16 cellular contexts compared by ENCODE assay signal in the genomic region with DNA sequence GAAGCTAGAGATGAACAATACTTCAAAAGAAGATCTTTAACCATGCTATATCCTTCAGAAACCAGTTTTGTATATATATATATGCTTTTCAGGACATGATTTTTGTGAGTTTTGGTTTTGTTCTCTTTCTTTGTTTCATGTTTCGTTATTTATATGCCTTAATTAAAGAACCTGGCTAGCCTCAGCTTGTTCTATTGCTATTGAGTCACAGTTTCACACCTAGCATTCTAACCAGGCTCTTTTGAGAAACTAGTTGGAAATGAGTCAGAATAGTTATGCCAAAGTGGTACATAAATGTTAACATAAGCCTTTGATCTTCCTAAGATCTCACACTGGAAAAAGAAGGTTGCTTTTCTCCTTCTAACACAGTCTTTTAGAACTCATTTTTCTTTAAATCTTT.
DNase-seq lines count a peak whose midpoint lies in the region; ATAC-seq and TF ChIP-seq lines count a peak whose summit lies in the region.
"Had no signal": no experiment of that assay in that cellular context is flagged by ENCODE, and none has a peak within 500 bp of the region (broad histone marks: within the 10 kb centered on the region; RNA-seq: fewer than 3 reads in every experiment).

No MANE protein-coding gene starts in this region.

- no peak for TF ChIP-seq CTCF in MM.1S (IDR thresholded peaks at IDR 0.05; ENCODE audit: low read length)

- ATAC-seq in stimulated activated naive CD8-positive, alpha-beta T cell treated with anti-CD3 and anti-CD28 coated beads, Interleukin-15, amount 100 ng/mL, for 72 hours, result peak; percentile 66
- no peak for ATAC-seq in stimulated activated naive CD8-positive, alpha-beta T cell treated with anti-CD3 and anti-CD28 coated beads, Interleukin-15, Interleukin-2, amounts not matched to agents 100 U/mL and 50 U/mL, for 24 hours
- ATAC-seq in esophagus mucosa, result peak; percentile 95
- ATAC-seq: PC-3 had no signal

- no peaks in the 10 kb centered on the region for H3K79me2 ChIP-seq in MM.1S (ENCODE audit: low read length)

- intact Hi-C loops in posterior cingulate gyrus (cut with DNase I), result no loop called here

- H3K27ac ChIP-seq in MM.1S (ENCODE audit: low read length), result peak overlapping the region; percentile 29; the same call in 1 of the 2 replicates

- H3K4me1 ChIP-seq in MM.1S (ENCODE audit: low read length), result no peaks in the 10 kb centered on the region

- H3K4me3 ChIP-seq in MM.1S (ENCODE audit: low read length), result no peak overlapping the region
- H3K4me3 ChIP-seq: MG63 had no signal

- H3K9ac ChIP-seq in MM.1S (ENCODE audit: low read length), result no peak overlapping the region

- no peak for DNase-seq in stimulated activated naive CD8-positive, alpha-beta T cell treated with anti-CD3 and anti-CD28 coated beads, Interleukin-15, amount 100 ng/mL, for 72 hours
- no peak for DNase-seq in stimulated activated naive CD8-positive, alpha-beta T cell treated with anti-CD3 and anti-CD28 coated beads, Interleukin-15, Interleukin-2, amounts not matched to agents 100 U/mL and 50 U/mL, for 24 hours
- DNase-seq in MM.1S (peak; percentile 54), immature natural killer cell (no peak), posterior cingulate gyrus (no peak)
- DNase-seq in activated CD4-positive, alpha-beta T cell treated with anti-CD3 and anti-CD28 coated beads for 1 hour, result no peak
- DNase-seq: AML-193; Calu3; CD4-positive, CD25-positive, alpha-beta regulatory T cell; KG1; MG63; NCI-H1105; NCI-H1694 treated with DMSO at 0.1 percent for 48 hours; NCI-H69; PC-3 had no signal

- H4K20me1 ChIP-seq in MM.1S (ENCODE audit: insufficient read depth, low read length), result no peaks in the 10 kb centered on the region

- peaks cover 0 to 4% (median 0%) of the 10 kb centered on the region in 3 donors for H3K36me3 Mint-ChIP-seq in immature natural killer cell

- H3K27me3 ChIP-seq in MM.1S (replicated peaks; ENCODE audit: insufficient read depth, low read length), result no peaks in the 10 kb centered on the region
- H3K27me3 ChIP-seq: MG63 had no signal

- no peak overlapping the region for H3K4me2 ChIP-seq in MM.1S (ENCODE audit: low read depth, low read length)

- H3K27me3 Mint-ChIP-seq in stimulated activated naive CD8-positive, alpha-beta T cell treated with anti-CD3 and anti-CD28 coated beads, Interleukin-15, amount 100 ng/mL, for 72 hours, result no peaks in the 10 kb centered on the region
- H3K27me3 Mint-ChIP-seq in immature natural killer cell (ENCODE audit: low read depth in 3 of 3), result peaks cover 0 to 5% (median 0%) of the 10 kb centered on the region in 3 donors
- H3K27me3 Mint-ChIP-seq: CD4-positive, CD25-positive, alpha-beta regulatory T cell had no signal

- H3K27ac Mint-ChIP-seq in stimulated activated naive CD8-positive, alpha-beta T cell treated with anti-CD3 and anti-CD28 coated beads, Interleukin-15, amount 100 ng/mL, for 72 hours, result no peak overlapping the region
- H3K27ac Mint-ChIP-seq in immature natural killer cell, result no peak overlapping the region
- H3K27ac Mint-ChIP-seq: CD4-positive, CD25-positive, alpha-beta regulatory T cell had no signal

- H3K4me3 Mint-ChIP-seq in stimulated activated naive CD8-positive, alpha-beta T cell treated with anti-CD3 and anti-CD28 coated beads, Interleukin-15, amount 100 ng/mL, for 72 hours, result no peak overlapping the region
- H3K4me3 Mint-ChIP-seq in immature natural killer cell, result no peak overlapping the region
- H3K4me3 Mint-ChIP-seq: CD4-positive, CD25-positive, alpha-beta regulatory T cell had no signal

- H3K9me3 ChIP-seq in MM.1S (replicated peaks; ENCODE audit: insufficient read depth, low read length), result no peaks in the 10 kb centered on the region
- H3K9me3 ChIP-seq: MG63 had no signal

- no peak overlapping the region for H2AFZ ChIP-seq in MM.1S (ENCODE audit: low read length)

- peaks cover 5% of the 10 kb centered on the region; the same call in 1 of the 2 replicates for H3F3A ChIP-seq in MM.1S (ENCODE audit: insufficient read depth, low read length)

- no peaks in the 10 kb centered on the region for H3K9me2 ChIP-seq in MM.1S (replicated peaks; ENCODE audit: insufficient read depth, low read length)

- no peaks in the 10 kb centered on the region for H3K4me1 Mint-ChIP-seq in stimulated activated naive CD8-positive, alpha-beta T cell treated with anti-CD3 and anti-CD28 coated beads, Interleukin-15, amount 100 ng/mL, for 72 hours
- no peaks in the 10 kb centered on the region for H3K4me1 Mint-ChIP-seq in immature natural killer cell
- H3K4me1 Mint-ChIP-seq: CD4-positive, CD25-positive, alpha-beta regulatory T cell had no signal

- H3K9me3 Mint-ChIP-seq in stimulated activated naive CD8-positive, alpha-beta T cell treated with anti-CD3 and anti-CD28 coated beads, Interleukin-15, amount 100 ng/mL, for 72 hours, result peaks cover 0 to 11% of the 10 kb centered on the region in 2 donors
- peaks cover 7 to 49% (median 21%) of the 10 kb centered on the region in 6 donors for H3K9me3 Mint-ChIP-seq in immature natural killer cell

- H3K36me3 ChIP-seq in MM.1S (replicated peaks; ENCODE audit: insufficient read depth, low read length), result no peaks in the 10 kb centered on the region
- H3K36me3 ChIP-seq: MG63 had no signal
